24 cellular contexts compared by ENCODE assay signal in the genomic region with DNA sequence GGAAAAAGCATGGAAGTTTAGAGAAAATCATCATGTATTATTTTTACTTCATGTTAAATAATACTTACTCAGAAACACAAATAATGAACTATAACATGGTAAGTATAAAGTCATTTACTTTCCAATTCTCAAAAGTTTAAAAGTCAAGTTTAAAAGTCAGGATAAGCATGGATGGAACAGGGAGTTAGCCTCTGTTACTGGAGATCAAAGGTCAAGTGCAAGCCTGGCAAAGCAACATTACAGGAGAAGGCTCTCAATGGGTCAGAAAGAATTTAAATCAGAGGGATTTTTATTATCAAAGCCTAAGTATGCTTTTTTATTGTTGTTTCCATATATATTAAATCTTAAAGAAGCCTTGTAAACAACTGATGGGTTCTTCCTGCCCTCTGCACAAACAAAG.
"Had no signal": no experiment of that assay in that cellular context is flagged by ENCODE, and none has a peak within 500 bp of the region (broad histone marks: within the 10 kb centered on the region; RNA-seq: fewer than 3 reads in every experiment).

No MANE protein-coding gene starts in this region.

- DNase-seq: cerebellar nuclear complex; colonic mucosa; cortex of kidney; effector CD8-positive, alpha-beta T cell; effector memory CD8-positive, alpha-beta T cell; endodermal cell; foreskin keratinocyte; heart left ventricle; hypothalamus; immature natural killer cell; islet precursor cell; left cardiac atrium; left lung; left ventricle myocardium superior; lower lobe of right lung; mesenchymal stem cell; midbrain had no signal

- H3K27me3 ChIP-seq: colonic mucosa, esophagus muscularis mucosa, foreskin keratinocyte, gastroesophageal sphincter, heart left ventricle, hepatocyte, left lung had no signal

- FAIRE-seq: endothelial cell of umbilical vein, frontal cortex had no signal

- ATAC-seq: effector memory CD8-positive, alpha-beta T cell; foreskin keratinocyte; gastroesophageal sphincter; heart left ventricle; left cardiac atrium; left lung; left ventricle myocardium superior; lower lobe of right lung had no signal

- H3K4me3 Mint-ChIP-seq: central memory CD8-positive, alpha-beta T cell; dendritic cell treated with granulocyte-macrophage colony-stimulating factor and Interleukin-4, amounts not matched to agents 40 ng/mL and 50 ng/mL, for 4 days; effector memory CD8-positive, alpha-beta T cell; endodermal cell; immature natural killer cell had no signal

- H3K27ac ChIP-seq: colonic mucosa, esophagus muscularis mucosa, foreskin keratinocyte, gastroesophageal sphincter, heart left ventricle, hepatocyte, left lung, lower lobe of right lung had no signal

- H3K9me3 ChIP-seq: colonic mucosa, esophagus muscularis mucosa, gastroesophageal sphincter, heart left ventricle, left lung, lower lobe of right lung had no signal

- H3K4me1 ChIP-seq: colonic mucosa, esophagus muscularis mucosa, foreskin keratinocyte, gastroesophageal sphincter, heart left ventricle, left lung, lower lobe of right lung had no signal

- H3K27me3 Mint-ChIP-seq: central memory CD8-positive, alpha-beta T cell; effector memory CD8-positive, alpha-beta T cell had no signal

- H3K4me3 ChIP-seq: colonic mucosa, esophagus muscularis mucosa, gastroesophageal sphincter, heart left ventricle, hepatocyte, left lung, lower lobe of right lung had no signal

- H3K4me1 Mint-ChIP-seq: central memory CD8-positive, alpha-beta T cell; endodermal cell; immature natural killer cell had no signal

- H3K9me3 Mint-ChIP-seq: dendritic cell treated with granulocyte-macrophage colony-stimulating factor and Interleukin-4, amounts not matched to agents 40 ng/mL and 50 ng/mL, for 4 days; endodermal cell had no signal

- H3K27ac Mint-ChIP-seq: dendritic cell treated with granulocyte-macrophage colony-stimulating factor and Interleukin-4, amounts not matched to agents 40 ng/mL and 50 ng/mL, for 4 days; effector memory CD8-positive, alpha-beta T cell; endodermal cell; immature natural killer cell had no signal

- H3K36me3 ChIP-seq: colonic mucosa, esophagus muscularis mucosa, gastroesophageal sphincter, heart left ventricle, left lung, lower lobe of right lung had no signal

- H3K36me3 Mint-ChIP-seq: immature natural killer cell had no signal
